Comparison of ENCODE assay signal across 1 cellular context in genomic region chr6:122118945-122119506, GRCh38.
TF ChIP-seq lines count a peak whose summit lies in the region.

No MANE protein-coding gene starts in this region.

TF ChIP-seq in K562, 482 proteins besides CTCF, POLR2A, EP300 and RAD21 (continued from another document):
- TF ChIP-seq MGA (IDR thresholded peaks at IDR 0.05) (no peak), L3MBTL2 (IDR thresholded peaks at IDR 0.05) (no peak), RBFOX2 (IDR thresholded peaks at IDR 0.05; ENCODE audit: low read depth, low read length) (no peak), U2AF1 (optimal IDR thresholded peaks at IDR 0.05; ENCODE audit: low read depth, low read length) (peak; percentile 52), NR2C2 (CRISPR knock-in tag; IDR thresholded peaks at IDR 0.05) (no peak), NR2C2 (tag; IDR thresholded peaks at IDR 0.05) (no peak), PRMT5 (CRISPR knock-in tag; IDR thresholded peaks at IDR 0.05) (no peak), SMARCB1 (IDR thresholded peaks at IDR 0.05; ENCODE audit: insufficient read length, low read depth) (no peak), MLX (CRISPR knock-in tag; conservative IDR thresholded peaks at IDR 0.05) (no peak), USF1 (CRISPR knock-in tag; IDR thresholded peaks at IDR 0.05) (no peak)
- TF ChIP-seq, protein P1, sequence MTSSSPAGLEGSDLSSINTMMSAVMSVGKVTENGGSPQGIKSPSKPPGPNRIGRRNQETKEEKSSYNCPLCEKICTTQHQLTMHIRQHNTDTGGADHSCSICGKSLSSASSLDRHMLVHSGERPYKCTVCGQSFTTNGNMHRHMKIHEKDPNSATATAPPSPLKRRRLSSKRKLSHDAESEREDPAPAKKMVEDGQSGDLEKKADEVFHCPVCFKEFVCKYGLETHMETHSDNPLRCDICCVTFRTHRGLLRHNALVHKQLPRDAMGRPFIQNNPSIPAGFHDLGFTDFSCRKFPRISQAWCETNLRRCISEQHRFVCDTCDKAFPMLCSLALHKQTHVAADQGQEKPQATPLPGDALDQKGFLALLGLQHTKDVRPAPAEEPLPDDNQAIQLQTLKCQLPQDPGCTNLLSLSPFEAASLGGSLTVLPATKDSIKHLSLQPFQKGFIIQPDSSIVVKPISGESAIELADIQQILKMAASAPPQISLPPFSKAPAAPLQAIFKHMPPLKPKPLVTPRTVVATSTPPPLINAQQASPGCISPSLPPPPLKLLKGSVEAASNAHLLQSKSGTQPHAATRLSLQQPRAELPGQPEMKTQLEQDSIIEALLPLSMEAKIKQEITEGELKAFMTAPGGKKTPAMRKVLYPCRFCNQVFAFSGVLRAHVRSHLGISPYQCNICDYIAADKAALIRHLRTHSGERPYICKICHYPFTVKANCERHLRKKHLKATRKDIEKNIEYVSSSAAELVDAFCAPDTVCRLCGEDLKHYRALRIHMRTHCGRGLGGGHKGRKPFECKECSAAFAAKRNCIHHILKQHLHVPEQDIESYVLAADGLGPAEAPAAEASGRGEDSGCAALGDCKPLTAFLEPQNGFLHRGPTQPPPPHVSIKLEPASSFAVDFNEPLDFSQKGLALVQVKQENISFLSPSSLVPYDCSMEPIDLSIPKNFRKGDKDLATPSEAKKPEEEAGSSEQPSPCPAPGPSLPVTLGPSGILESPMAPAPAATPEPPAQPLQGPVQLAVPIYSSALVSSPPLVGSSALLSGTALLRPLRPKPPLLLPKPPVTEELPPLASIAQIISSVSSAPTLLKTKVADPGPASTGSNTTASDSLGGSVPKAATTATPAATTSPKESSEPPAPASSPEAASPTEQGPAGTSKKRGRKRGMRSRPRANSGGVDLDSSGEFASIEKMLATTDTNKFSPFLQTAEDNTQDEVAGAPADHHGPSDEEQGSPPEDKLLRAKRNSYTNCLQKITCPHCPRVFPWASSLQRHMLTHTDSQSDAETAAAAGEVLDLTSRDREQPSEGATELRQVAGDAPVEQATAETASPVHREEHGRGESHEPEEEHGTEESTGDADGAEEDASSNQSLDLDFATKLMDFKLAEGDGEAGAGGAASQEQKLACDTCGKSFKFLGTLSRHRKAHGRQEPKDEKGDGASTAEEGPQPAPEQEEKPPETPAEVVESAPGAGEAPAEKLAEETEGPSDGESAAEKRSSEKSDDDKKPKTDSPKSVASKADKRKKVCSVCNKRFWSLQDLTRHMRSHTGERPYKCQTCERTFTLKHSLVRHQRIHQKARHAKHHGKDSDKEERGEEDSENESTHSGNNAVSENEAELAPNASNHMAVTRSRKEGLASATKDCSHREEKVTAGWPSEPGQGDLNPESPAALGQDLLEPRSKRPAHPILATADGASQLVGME (CRISPR knock-in tag; IDR thresholded peaks at IDR 0.05), result no peak
